ENCODE assay signal across 19 cellular contexts in genomic region chr6:160106701-160107100, GRCh38. TPM values are rescaled to one million over a fixed set of nuclear protein-coding genes. Genes with fewer than 3 reads are reported as not detected.
DNase-seq lines count a peak whose midpoint lies in the region; ATAC-seq, FAIRE-seq and TF ChIP-seq lines count a peak whose summit lies in the region.
"Had no signal": no experiment of that assay in that cellular context is flagged by ENCODE, and none has a peak within 500 bp of the region (broad histone marks: within the 10 kb centered on the region; RNA-seq: fewer than 3 reads in every experiment).

No MANE protein-coding gene starts in this region.

- FAIRE-seq in K562 (lab: Jason Lieb, UNC), result no peak
- FAIRE-seq: GM12892, H1 had no signal

- CTCF ChIA-PET in K562 (lab: Yijun Ruan, JAX; ENCODE audit: low intra/inter-chr PET ratio), result no interaction called here

- H3K4me2 ChIP-seq in K562 (ENCODE audit: insufficient read depth, low read length), result no peak overlapping the region
- H3K4me2 ChIP-seq: PC-9 had no signal

- POLR2A ChIA-PET in K562 (lab: Yijun Ruan, JAX), result interaction anchor here (0.8 kb wide), 1 partner anchor 41 kb away, joined by 3 read pairs; no protein-coding TSS in a partner anchor

- intact Hi-C loops in K562 (cut with micrococcal nuclease), result no loop called here

- in situ Hi-C loops in K562 (cut with MboI), result no loop called here

- no peak for TF ChIP-seq EP300 in K562 (IDR thresholded peaks at IDR 0.05; ENCODE audit: low read length)

- H3K4me3 Mint-ChIP-seq in activated naive CD8-positive, alpha-beta T cell, result no peak overlapping the region
- no peak overlapping the region for H3K4me3 Mint-ChIP-seq in activated naive CD8-positive, alpha-beta T cell treated with anti-CD3 and anti-CD28 coated beads for 36 hours
- H3K4me3 Mint-ChIP-seq in immature natural killer cell, result no peak overlapping the region
- H3K4me3 Mint-ChIP-seq in stimulated activated effector memory CD8-positive, alpha-beta T cell treated with anti-CD3 and anti-CD28 coated beads, Interleukin-12 subunit alpha, Interleukin-12 subunit beta, amount 100 ng/mL, for 72 hours, result no peak overlapping the region
- H3K4me3 Mint-ChIP-seq: CD14-positive monocyte had no signal

- H3K9ac ChIP-seq in K562 (ENCODE audit: insufficient read depth in 1 of 2, low read depth in 2 of 2, low read length in 2 of 2), result no peak overlapping the region

- H3K27me3 Mint-ChIP-seq in activated naive CD8-positive, alpha-beta T cell, result no peaks in the 10 kb centered on the region
- H3K27me3 Mint-ChIP-seq in activated naive CD8-positive, alpha-beta T cell treated with anti-CD3 and anti-CD28 coated beads for 36 hours, result no peaks in the 10 kb centered on the region
- peaks cover 4 to 11% (median 6%) of the 10 kb centered on the region in 3 donors for H3K27me3 Mint-ChIP-seq in immature natural killer cell (ENCODE audit: low read depth in 3 of 3)

- H3K36me3 ChIP-seq in K562 (ENCODE audit: control insufficient read depth, insufficient read depth, low read length) (peaks cover 58% of the 10 kb centered on the region), SJCRH30 (peaks cover 39% of the 10 kb centered on the region)

- H3K4me1 ChIP-seq in K562 (replicated peaks in 1 of 2; ENCODE audit: control insufficient read depth in 2 of 2, insufficient read depth in 2 of 2, low read length in 2 of 2) (peaks cover 13 to 18% of the 10 kb centered on the region in 2 experiments), SJCRH30 (no peaks in the 10 kb centered on the region)

- 95% methylated on average over 4 of the region's 4 CpGs for WGBS in K562 (ENCODE audit: insufficient coverage, low coverage, missing lambda C conversion rate)

- H3K4me1 Mint-ChIP-seq in activated naive CD8-positive, alpha-beta T cell (ENCODE audit: low read depth), result peaks cover 10% of the 10 kb centered on the region
- H3K4me1 Mint-ChIP-seq in activated naive CD8-positive, alpha-beta T cell treated with anti-CD3 and anti-CD28 coated beads for 36 hours, result peaks cover 4% of the 10 kb centered on the region
- peaks cover 38 to 47% of the 10 kb centered on the region in 2 donors for H3K4me1 Mint-ChIP-seq in immature natural killer cell
- peaks cover 22% of the 10 kb centered on the region for H3K4me1 Mint-ChIP-seq in stimulated activated effector memory CD8-positive, alpha-beta T cell treated with anti-CD3 and anti-CD28 coated beads, Interleukin-12 subunit alpha, Interleukin-12 subunit beta, amount 100 ng/mL, for 72 hours

- no peak for ATAC-seq in K562
- no peak for ATAC-seq in stimulated activated effector memory CD8-positive, alpha-beta T cell treated with anti-CD3 and anti-CD28 coated beads, Interleukin-12 subunit alpha, Interleukin-12 subunit beta, amount 100 ng/mL, for 72 hours

- H3K27me3 ChIP-seq in K562 (ENCODE audit: control insufficient read depth in 2 of 2, insufficient read depth in 2 of 2, low read length in 2 of 2) (no peaks in the 10 kb centered on the region; a peak in 1 of 5 replicates), SJCRH30 (no peaks in the 10 kb centered on the region)

- TF ChIP-seq RAD21 in K562 (CRISPR knock-in tag; conservative IDR thresholded peaks at IDR 0.05 in 1 of 2, IDR thresholded peaks at IDR 0.05 in 1 of 2), result no peak

- H2AFZ ChIP-seq in K562 (ENCODE audit: low read depth, low read length), result no peak overlapping the region
- H2AFZ ChIP-seq: PC-9 had no signal

- no TSS peak for BruUV-seq in K562 (replicated peaks; lab: Mats Ljungman, UMichigan)

- H3K4me3 ChIP-seq in K562, result no peak overlapping the region
- no peak overlapping the region for H3K4me3 ChIP-seq in SJCRH30
- H3K4me3 ChIP-seq: PC-9 had no signal

- peaks cover 8% of the 10 kb centered on the region for H3K9me1 ChIP-seq in K562 (ENCODE audit: control insufficient read depth, insufficient read depth, low read length)

- H3K9me3 Mint-ChIP-seq in activated naive CD8-positive, alpha-beta T cell (ENCODE audit: low read depth), result no peaks in the 10 kb centered on the region
- no peaks in the 10 kb centered on the region for H3K9me3 Mint-ChIP-seq in activated naive CD8-positive, alpha-beta T cell treated with anti-CD3 and anti-CD28 coated beads for 36 hours
- H3K9me3 Mint-ChIP-seq in immature natural killer cell, result no peaks in the 10 kb centered on the region
- H3K9me3 Mint-ChIP-seq in stimulated activated effector memory CD8-positive, alpha-beta T cell treated with anti-CD3 and anti-CD28 coated beads, Interleukin-12 subunit alpha, Interleukin-12 subunit beta, amount 100 ng/mL, for 72 hours, result no peaks in the 10 kb centered on the region

- no peak overlapping the region for H3K27ac ChIP-seq in K562 (ENCODE audit: extremely low read depth, low read depth, low read length)
- H3K27ac ChIP-seq in SJCRH30, result no peak overlapping the region
- H3K27ac ChIP-seq: PC-9 had no signal

- TF ChIP-seq POLR2A in K562 (conservative IDR thresholded peaks at IDR 0.05), result no peak

- H3K79me2 ChIP-seq in K562 (ENCODE audit: control insufficient read depth, insufficient read depth, low read length), result peaks cover 10% of the 10 kb centered on the region; the same call in 2 of the 3 replicates

- no peak for TF ChIP-seq CTCF in K562 (IDR thresholded peaks at IDR 0.05 in 2 of 3, conservative IDR thresholded peaks at IDR 0.05 in 1 of 3; ENCODE audit: insufficient read depth in 2 of 3, low read depth in 1 of 3, low read length in 3 of 3)

- no peak for DNase-seq in activated naive CD8-positive, alpha-beta T cell treated with anti-CD3 and anti-CD28 coated beads for 36 hours
- DNase-seq in K562 (ENCODE audit: extremely low read depth in 1 of 4, low spot score in 3 of 4), result no peak
- DNase-seq in immature natural killer cell, result no peak
- no peak for DNase-seq in stimulated activated effector memory CD8-positive, alpha-beta T cell treated with anti-CD3 and anti-CD28 coated beads, Interleukin-12 subunit alpha, Interleukin-12 subunit beta, amount 100 ng/mL, for 72 hours (ENCODE audit: low spot score in 2 of 2)
- DNase-seq in NK-92 treated with Interleukin-12 subunit alpha and Interleukin-12 subunit beta, amount 100 ng/mL, for 24 hours (lab: John Stamatoyannopoulos, UW), result no peak
- DNase-seq in SJCRH30, result no peak
- DNase-seq: ACHN, AML-193, DMS 273 treated with DMSO at 0.1 percent for 48 hours, MV-4-11, NCI-H1417, NCI-H1930, NCI-H2171 treated with DMSO at 0.1 percent for 48 hours, NCI-H774, PC-9 had no signal

- peaks cover 2% of the 10 kb centered on the region for H3K36me3 Mint-ChIP-seq in activated naive CD8-positive, alpha-beta T cell
- H3K36me3 Mint-ChIP-seq in activated naive CD8-positive, alpha-beta T cell treated with anti-CD3 and anti-CD28 coated beads for 36 hours, result peaks cover 32% of the 10 kb centered on the region
- H3K36me3 Mint-ChIP-seq in immature natural killer cell, result peaks cover 22 to 49% (median 32%) of the 10 kb centered on the region in 3 donors
- peaks cover 90% of the 10 kb centered on the region for H3K36me3 Mint-ChIP-seq in stimulated activated effector memory CD8-positive, alpha-beta T cell treated with anti-CD3 and anti-CD28 coated beads, Interleukin-12 subunit alpha, Interleukin-12 subunit beta, amount 100 ng/mL, for 72 hours

- H4K20me1 ChIP-seq in K562 (replicated peaks; ENCODE audit: control insufficient read depth, insufficient read depth, low read length), result peaks cover 19% of the 10 kb centered on the region

- H3K9me3 ChIP-seq in K562 (replicated peaks; ENCODE audit: control insufficient read depth, insufficient read depth, low read depth, low read length), result no peaks in the 10 kb centered on the region
- no peaks in the 10 kb centered on the region; the same call in 1 of the 2 replicates for H3K9me3 ChIP-seq in SJCRH30 (replicated peaks)

- peak overlapping the region; percentile 54 for H3K27ac Mint-ChIP-seq in activated naive CD8-positive, alpha-beta T cell
- no peak overlapping the region for H3K27ac Mint-ChIP-seq in activated naive CD8-positive, alpha-beta T cell treated with anti-CD3 and anti-CD28 coated beads for 36 hours
- peak overlapping the region in 4 of 6 donors; percentile 30 to 71 (median 48) for H3K27ac Mint-ChIP-seq in immature natural killer cell
- H3K27ac Mint-ChIP-seq in stimulated activated effector memory CD8-positive, alpha-beta T cell treated with anti-CD3 and anti-CD28 coated beads, Interleukin-12 subunit alpha, Interleukin-12 subunit beta, amount 100 ng/mL, for 72 hours, result peak overlapping the region; percentile 70
- H3K27ac Mint-ChIP-seq: CD14-positive monocyte had no signal

TF ChIP-seq in K562, 482 proteins besides CTCF, POLR2A, EP300 and RAD21 (continues in another document):
- TF ChIP-seq PHF20 (IDR thresholded peaks at IDR 0.05; ENCODE audit: partially characterized antibody), result no peak

RNA-seq across cellular contexts. Expression of gene SLC22A1, which starts 14.9 kb away (rescaled TPM):
- under 1 TPM in 1 of 2 experiments, not detected in 1; 0.85 TPM for total RNA-seq in activated naive CD8-positive, alpha-beta T cell treated with anti-CD3 and anti-CD28 coated beads for 36 hours
- total RNA-seq in K562 (2011; cell fraction: chromatin; rRNA removed; ENCODE audit: low replicate concordance), result 0.86 and 0.93 TPM in 2 replicates
- total RNA-seq in K562 (2011; cell fraction: nucleolus; rRNA removed), result 0.67 and 0.79 TPM in 2 replicates
- total RNA-seq in K562 (2011; cell fraction: nucleoplasm; rRNA removed), result 1.5 and 1.9 TPM in 2 replicates
- 0.37 TPM in 1 of 2 replicates, not detected in the other for total RNA-seq in K562 (2014; rRNA removed)
- 0.18 and 0.19 TPM in 2 replicates for total RNA-seq in K562 (2014; rRNA removed; fragmentation: Illumina TruSeq; extraction: Trizol)
- total RNA-seq in K562 (2015; rRNA removed; fragmentation: Illumina TruSeq; extraction: Trizol), result 0.33 and 0.45 TPM in 2 replicates
- total RNA-seq in K562 (2021), result 0.54 and 0.60 TPM in 2 replicates
- 0.08 and 0.26 TPM in 2 replicates for polyA plus RNA-seq in K562 (2011; rRNA removed)
- polyA plus RNA-seq in K562 (2011; cell fraction: cytosol; rRNA removed), result 0.18 TPM in 1 of 2 replicates, not detected in the other
- 0.60 and 0.74 TPM in 2 replicates for polyA plus RNA-seq in K562 (2011; cell fraction: nucleus; rRNA removed)
- polyA plus RNA-seq in K562 (2012), result 0.14 and 0.25 TPM in 2 replicates
- 0.12 TPM in 1 of 2 replicates, not detected in the other for polyA plus RNA-seq in K562 (2014; fragmentation: Illumina TruSeq; extraction: Trizol)
- under 1 TPM in 1 of 2 experiments, not detected in 1; 0.11 TPM for polyA plus RNA-seq in K562 (2014; fragmentation: Nextera tagmentation; extraction: Ambion mirVana)
- 0.24 TPM in 1 of 2 replicates, not detected in the other for polyA plus RNA-seq in K562 (2014; rRNA removed)
- polyA minus RNA-seq in K562 (2011; rRNA and poly(A)+ RNA removed), result 0.33 and 0.56 TPM in 2 replicates
- not detected in 2 replicates for polyA minus RNA-seq in K562 (2011; cell fraction: cytosol; rRNA and poly(A)+ RNA removed)
- polyA minus RNA-seq in K562 (2011; cell fraction: nucleus; rRNA and poly(A)+ RNA removed), result 0.67 TPM in 2 replicates
- 1 to 10 TPM in 1 of 3 donors, under 1 TPM in 1, not detected in 1; 0.44 to 2.1 TPM for polyA plus RNA-seq in immature natural killer cell
- 0.20 and 0.49 TPM in 2 replicates for total RNA-seq in SJCRH30 (2014; rRNA removed; shearing (Covaris generic))
- total RNA-seq: PC-9 had no signal
